In genomic region chr11:75264356-75264755, GRCh38 we compare ENCODE assay signal across 16 cellular contexts. TPM values are rescaled to one million over a fixed set of nuclear protein-coding genes. Genes with fewer than 3 reads are reported as not detected.
DNase-seq lines count a peak whose midpoint lies in the region; ATAC-seq and TF ChIP-seq lines count a peak whose summit lies in the region.
"Had no signal": no experiment of that assay in that cellular context is flagged by ENCODE, and none has a peak within 500 bp of the region (broad histone marks: within the 10 kb centered on the region; RNA-seq: fewer than 3 reads in every experiment).

No MANE protein-coding gene starts in this region.

- no peaks in the 10 kb centered on the region for H4K20me1 ChIP-seq in neural progenitor cell (ENCODE audit: low read depth)

- no peak overlapping the region for H3K4me2 ChIP-seq in neural progenitor cell

- no peak for TF ChIP-seq CTCF in CD14-positive monocyte (IDR thresholded peaks at IDR 0.05)
- TF ChIP-seq CTCF in HL-60 (IDR thresholded peaks at IDR 0.05; ENCODE audit: insufficient read depth, low read length), result no peak
- TF ChIP-seq CTCF in neural progenitor cell (IDR thresholded peaks at IDR 0.05), result no peak
- TF ChIP-seq CTCF in testis (IDR thresholded peaks at IDR 0.05), result no peak
- no peak for TF ChIP-seq CTCF in foreskin keratinocyte (conservative IDR thresholded peaks at IDR 0.05)

- H3K27ac Mint-ChIP-seq in CD14-positive monocyte (peak overlapping the region; percentile 72 to 91 (median 85)), neural progenitor cell (no peak overlapping the region)
- peak overlapping the region; percentile 16 for H3K27ac Mint-ChIP-seq in central memory CD8-positive, alpha-beta T cell (ENCODE audit: low read depth)

- no peaks in the 10 kb centered on the region for H3K9me3 ChIP-seq in neural progenitor cell (ENCODE audit: low read depth)
- H3K9me3 ChIP-seq in testis, result no peaks in the 10 kb centered on the region
- H3K9me3 ChIP-seq: vagina had no signal

- H3K4me3 ChIP-seq in HL-60 (replicated peaks; ENCODE audit: insufficient read depth, low read length) (no peak overlapping the region), neural progenitor cell (no peak overlapping the region), testis (no peak overlapping the region)
- H3K4me3 ChIP-seq: skin epidermis, vagina had no signal

- H3K36me3 Mint-ChIP-seq in CD14-positive monocyte (peaks cover 30 to 48% of the 10 kb centered on the region in 2 donors), neural progenitor cell (no peaks in the 10 kb centered on the region)
- peaks cover 8% of the 10 kb centered on the region for H3K36me3 Mint-ChIP-seq in central memory CD8-positive, alpha-beta T cell (ENCODE audit: insufficient read depth)

- peak overlapping the region; percentile 72 for H3K27ac ChIP-seq in HL-60 (replicated peaks)
- no peak overlapping the region for H3K27ac ChIP-seq in neural progenitor cell
- H3K27ac ChIP-seq in testis, result no peak overlapping the region
- no peak overlapping the region for H3K27ac ChIP-seq in foreskin keratinocyte
- H3K27ac ChIP-seq: vagina had no signal

- H3K4me1 ChIP-seq in neural progenitor cell (no peaks in the 10 kb centered on the region), testis (peaks cover 6% of the 10 kb centered on the region), foreskin keratinocyte (no peaks in the 10 kb centered on the region)

- intact Hi-C loops in CD14-positive monocyte (cut with micrococcal nuclease) (no loop called here), testis (cut with DNase I; ENCODE audit: low total_unique reads) (no loop called here)

- DNase-seq in CD14-positive monocyte (ENCODE audit: low spot score) (peak; percentile 41), HL-60 (ENCODE audit: low read depth in 1 of 2, low spot score in 1 of 2) (no peak), neural progenitor cell (ENCODE audit: low spot score) (peak; percentile 1), OCI-M1 (lab: John Stamatoyannopoulos, UW) (no peak), testis (no peak), foreskin keratinocyte (no peak)
- DNase-seq in central memory CD8-positive, alpha-beta T cell (ENCODE audit: low spot score in 2 of 2), result no peak
- DNase-seq: KBM-7, NCI-H1105 treated with DMSO at 0.1 percent for 48 hours, occipital lobe, SIG-M5, T1000 had no signal

- ATAC-seq in central memory CD8-positive, alpha-beta T cell (replicated peaks; ENCODE audit: extremely low read depth, poor library complexity, severe bottlenecking), result no peak
- ATAC-seq in foreskin keratinocyte, result no peak

- H3K9ac ChIP-seq in neural progenitor cell, result no peak overlapping the region

- no peaks in the 10 kb centered on the region for H3K79me2 ChIP-seq in neural progenitor cell (ENCODE audit: low read depth)

- H3F3A ChIP-seq in neural progenitor cell (ENCODE audit: low read depth), result no peaks in the 10 kb centered on the region

- H3K9me3 Mint-ChIP-seq in CD14-positive monocyte (no peaks in the 10 kb centered on the region), neural progenitor cell (no peaks in the 10 kb centered on the region)
- no peaks in the 10 kb centered on the region for H3K9me3 Mint-ChIP-seq in central memory CD8-positive, alpha-beta T cell

- H3K27me3 Mint-ChIP-seq in CD14-positive monocyte (ENCODE audit: low read depth in 3 of 3) (peaks cover 1 to 9% (median 3%) of the 10 kb centered on the region in 3 donors), neural progenitor cell (ENCODE audit: insufficient read depth, low read depth) (peaks cover 4% of the 10 kb centered on the region)
- no peaks in the 10 kb centered on the region for H3K27me3 Mint-ChIP-seq in central memory CD8-positive, alpha-beta T cell

- H3K4me3 Mint-ChIP-seq in CD14-positive monocyte, result peak overlapping the region; percentile 9 to 46
- H3K4me3 Mint-ChIP-seq in central memory CD8-positive, alpha-beta T cell, result no peak overlapping the region
- no peak overlapping the region for H3K4me3 Mint-ChIP-seq in neural progenitor cell

- H2AFZ ChIP-seq in neural progenitor cell (replicated peaks), result no peak overlapping the region

- H3K4me1 Mint-ChIP-seq in CD14-positive monocyte (peaks cover 81% of the 10 kb centered on the region), neural progenitor cell (no peaks in the 10 kb centered on the region)
- peaks cover 36% of the 10 kb centered on the region for H3K4me1 Mint-ChIP-seq in central memory CD8-positive, alpha-beta T cell

- H3K36me3 ChIP-seq in neural progenitor cell (no peaks in the 10 kb centered on the region), testis (ENCODE audit: low read depth, missing control alignments) (no peaks in the 10 kb centered on the region)

- no peak for TF ChIP-seq POLR2A in testis (IDR thresholded peaks at IDR 0.05)

- H3K27me3 ChIP-seq in HL-60 (ENCODE audit: insufficient read depth, poor library complexity, severe bottlenecking) (no peaks in the 10 kb centered on the region), neural progenitor cell (no peaks in the 10 kb centered on the region), testis (no peaks in the 10 kb centered on the region), foreskin keratinocyte (peaks cover 12% of the 10 kb centered on the region)
- H3K27me3 ChIP-seq: vagina had no signal

RNA-seq across cellular contexts. Expression of gene TPBGL, which starts 23.8 kb away (rescaled TPM):
- not detected for polyA plus RNA-seq in CD14-positive monocyte
- not detected in 2 replicates for total RNA-seq in neural progenitor cell (ENCODE audit: low replicate concordance)
- total RNA-seq in testis, result 10 to 100 TPM in 1 of 2 donors, 1 to 10 TPM in 1; 8.1 to 15.4 TPM
- 10.0 TPM for polyA plus RNA-seq in testis (ENCODE audit: insufficient read depth, low read depth, low replicate concordance)
- not detected in 2 replicates for total RNA-seq in foreskin keratinocyte
- 0.01 TPM in 1 of 2 replicates, not detected in the other for polyA plus RNA-seq in foreskin keratinocyte
- total RNA-seq: bronchial epithelial cell, frontal cortex had no signal

Comparison
In these comparisons a context has a peak if more than half of its experiments do, and no peak if none do; other contexts are left out.
1. DNase-seq: peak in CD14-positive monocyte (single experiment) and neural progenitor cell (single experiment); none in HL-60 (0 of 2), central memory CD8-positive, alpha-beta T cell (0 of 2), OCI-M1 (single experiment), testis (single experiment) and foreskin keratinocyte (0 of 2).
2. H3K4me3 Mint-ChIP-seq: peak in CD14-positive monocyte (2 of 2); none in central memory CD8-positive, alpha-beta T cell (single experiment) and neural progenitor cell (single experiment).